Comparison of ENCODE assay signal across 22 cellular contexts in the genomic region with DNA sequence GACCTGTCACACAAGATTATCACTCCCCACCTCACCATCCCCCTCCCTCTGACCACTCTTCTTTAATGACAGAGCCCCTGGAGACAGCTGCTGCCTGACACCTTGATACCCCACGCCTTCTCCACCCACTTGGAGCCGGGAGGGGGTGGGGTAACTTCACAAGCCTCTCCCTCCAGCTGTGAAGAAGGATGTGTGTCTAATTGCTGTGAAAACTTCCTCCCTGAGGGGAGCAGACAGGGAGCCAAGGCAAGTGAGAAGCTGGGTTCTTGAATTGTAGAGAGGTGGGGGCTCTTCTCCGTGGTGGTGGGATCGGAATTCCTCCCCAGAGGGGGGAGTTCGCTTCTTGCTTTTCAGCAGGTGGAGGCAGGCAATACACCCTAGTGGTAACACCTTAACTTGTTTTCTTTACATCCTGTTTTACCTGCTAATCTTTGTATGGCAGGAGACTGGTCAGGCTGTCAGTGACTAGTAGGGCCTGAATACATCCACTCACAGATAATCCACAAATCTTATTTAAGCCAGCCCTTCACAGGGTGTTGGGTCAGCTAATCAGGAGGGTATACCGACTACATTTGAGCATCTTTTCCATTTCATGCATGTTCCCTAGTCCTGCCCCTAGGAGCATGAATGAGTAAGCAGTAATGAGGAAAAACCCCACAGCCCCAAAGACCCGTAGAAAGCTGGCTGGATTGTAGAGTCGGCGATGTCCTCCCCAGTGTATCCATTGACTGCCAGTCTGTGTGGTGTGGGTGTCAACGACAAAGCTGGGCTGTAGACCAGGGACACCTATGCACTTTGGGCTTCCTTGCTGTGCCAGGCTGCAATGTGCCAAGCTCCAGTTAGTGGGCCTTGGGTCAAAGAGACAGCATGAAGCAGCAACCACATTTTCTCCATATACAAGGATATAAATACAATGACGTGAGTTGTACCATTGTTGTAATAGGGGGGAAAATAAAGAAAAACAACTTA. TPM values are rescaled to one million over a fixed set of nuclear protein-coding genes. Genes with fewer than 3 reads are reported as not detected.
DNase-seq lines count a peak whose midpoint lies in the region; ATAC-seq and TF ChIP-seq lines count a peak whose summit lies in the region.
"Had no signal": no experiment of that assay in that cellular context is flagged by ENCODE, and none has a peak within 500 bp of the region (broad histone marks: within the 10 kb centered on the region; RNA-seq: fewer than 3 reads in every experiment).

No MANE protein-coding gene starts in this region.

- POLR2A ChIA-PET in WTC11 (lab: Charles Lee) = no interaction called here

- H3K4me3 Mint-ChIP-seq in WTC11 (peak overlapping the region; percentile 3; the same call in 1 of the 2 replicates), chondrocyte (ENCODE audit: unreplicated experiment) (no peak overlapping the region)
- H3K4me3 Mint-ChIP-seq in activated naive CD4-positive, alpha-beta T cell treated with anti-CD3 and anti-CD28 coated beads for 36 hours = no peak overlapping the region
- H3K4me3 Mint-ChIP-seq: activated B cell treated with CpG ODN at 0.5 μM for 24 hours had no signal

- H3K27ac Mint-ChIP-seq in WTC11 (peak overlapping the region; percentile 32; the same call in 1 of the 2 replicates), chondrocyte (ENCODE audit: unreplicated experiment) (no peak overlapping the region)
- H3K27ac Mint-ChIP-seq in activated naive CD4-positive, alpha-beta T cell treated with anti-CD3 and anti-CD28 coated beads for 36 hours = no peak overlapping the region
- H3K27ac Mint-ChIP-seq: activated B cell treated with CpG ODN at 0.5 μM for 24 hours had no signal

- H3K4me1 Mint-ChIP-seq in WTC11 (peaks cover 49% of the 10 kb centered on the region), chondrocyte (ENCODE audit: low read depth) (peaks cover 4% of the 10 kb centered on the region)
- H3K4me1 Mint-ChIP-seq in activated naive CD4-positive, alpha-beta T cell treated with anti-CD3 and anti-CD28 coated beads for 36 hours (ENCODE audit: low read depth) = no peaks in the 10 kb centered on the region
- H3K4me1 Mint-ChIP-seq: activated B cell treated with CpG ODN at 0.5 μM for 24 hours had no signal

- TF ChIP-seq CTCF in WTC11 (IDR thresholded peaks at IDR 0.05) (no peak), chondrocyte (IDR thresholded peaks at IDR 0.05) (no peak)

- no peak for DNase-seq in left cardiac atrium
- no peak for DNase-seq in Right ventricle myocardium superior
- peak; percentile 40 for DNase-seq in WTC11 (ENCODE audit: low spot score)
- DNase-seq in iPS-NIHi7 (ENCODE audit: extremely low spot score) = peak; percentile 69
- DNase-seq in chondrocyte (ENCODE audit: low spot score) = no peak
- no peak for DNase-seq in NCI-H2227 treated with DMSO at 0.1 percent for 48 hours (lab: John Stamatoyannopoulos, UW)
- DNase-seq in activated naive CD4-positive, alpha-beta T cell treated with anti-CD3 and anti-CD28 coated beads for 36 hours = no peak
- DNase-seq: activated B cell treated with CpG ODN at 0.5 μM for 24 hours; activated CD4-positive, alpha-beta T cell treated with anti-CD3 and anti-CD28 coated beads, Interleukin-2, amount 50 U/mL, for 48 hours; amniotic stem cell; BE2C; Caco-2; effector CD8-positive, alpha-beta T cell; esophagus squamous epithelium; GM23248; MV-4-11; NCI-H1930; stimulated activated CD4-positive, alpha-beta T cell treated with anti-CD3 and anti-CD28 coated beads, Interleukin-12 subunit alpha, Interleukin-12 subunit beta, amount 100 ng/mL, for 4 hours; stimulated activated CD8-positive, alpha-beta memory T cell treated with anti-CD3 and anti-CD28 coated beads, Interleukin-4, amount 100 ng/mL, for 48 hours; upper lobe of right lung had no signal

- intact Hi-C loops in left cardiac atrium (cut with DNase I) (no loop called here), Right ventricle myocardium superior (cut with DNase I) (no loop called here)
- intact Hi-C loops in activated naive CD4-positive, alpha-beta T cell treated with anti-CD3 and anti-CD28 coated beads for 36 hours (cut with micrococcal nuclease) = no loop called here

- H3K27me3 Mint-ChIP-seq in WTC11 (ENCODE audit: low read depth) (no peaks in the 10 kb centered on the region), chondrocyte (ENCODE audit: low read depth) (peaks cover 18% of the 10 kb centered on the region)
- peaks cover 3% of the 10 kb centered on the region for H3K27me3 Mint-ChIP-seq in activated naive CD4-positive, alpha-beta T cell treated with anti-CD3 and anti-CD28 coated beads for 36 hours (ENCODE audit: low read depth)

- H3K36me3 Mint-ChIP-seq in WTC11 (no peaks in the 10 kb centered on the region), chondrocyte (ENCODE audit: low read depth) (no peaks in the 10 kb centered on the region)
- H3K36me3 Mint-ChIP-seq in activated naive CD4-positive, alpha-beta T cell treated with anti-CD3 and anti-CD28 coated beads for 36 hours (ENCODE audit: low read depth) = no peaks in the 10 kb centered on the region

- H3K9me3 Mint-ChIP-seq in WTC11 = no peaks in the 10 kb centered on the region
- no peaks in the 10 kb centered on the region for H3K9me3 Mint-ChIP-seq in chondrocyte (ENCODE audit: low read depth)
- H3K9me3 Mint-ChIP-seq in activated naive CD4-positive, alpha-beta T cell treated with anti-CD3 and anti-CD28 coated beads for 36 hours = no peaks in the 10 kb centered on the region
- H3K9me3 Mint-ChIP-seq: activated B cell treated with CpG ODN at 0.5 μM for 24 hours had no signal

- ATAC-seq in left cardiac atrium = peak; percentile 27 to 74
- ATAC-seq in Right ventricle myocardium superior (ENCODE audit: poor library complexity) = no peak
- ATAC-seq in WTC11 = peak; percentile 14
- ATAC-seq in GM18909 (IDR thresholded peaks at IDR 0.05; ENCODE audit: poor library complexity, unreplicated experiment) = no peak
- ATAC-seq: SK-N-SH treated with all-trans-retinoic acid at 6 μM for 48 hours, upper lobe of right lung had no signal

- CTCF ChIA-PET in WTC11 (lab: Charles Lee) = interaction anchor here (1.2 to 5.3 kb wide), 6 partner anchors 10 to 134 kb away, joined by 3 to 45 read pairs (median 4); no protein-coding TSS in a partner anchor
- CTCF ChIA-PET in activated naive CD4-positive, alpha-beta T cell treated with anti-CD3 and anti-CD28 coated beads for 36 hours (lab: Charles Lee) = no interaction called here

TF ChIP-seq in WTC11, 78 proteins besides CTCF, POLR2A, EP300 and RAD21:
- peak; percentile 60 for TF ChIP-seq ZNF423 (CRISPR knock-in tag; IDR thresholded peaks at IDR 0.05)
- TF ChIP-seq ESRRA (CRISPR knock-in tag; IDR thresholded peaks at IDR 0.05; ENCODE audit: borderline replicate concordance) = no peak
- TF ChIP-seq CREM (CRISPR knock-in tag; IDR thresholded peaks at IDR 0.05) = no peak
- no peak for TF ChIP-seq EMX1 (CRISPR knock-in tag; IDR thresholded peaks at IDR 0.05)
- no peak for TF ChIP-seq OVOL2 (CRISPR knock-in tag; IDR thresholded peaks at IDR 0.05; ENCODE audit: borderline replicate concordance)
- TF ChIP-seq, protein P1, sequence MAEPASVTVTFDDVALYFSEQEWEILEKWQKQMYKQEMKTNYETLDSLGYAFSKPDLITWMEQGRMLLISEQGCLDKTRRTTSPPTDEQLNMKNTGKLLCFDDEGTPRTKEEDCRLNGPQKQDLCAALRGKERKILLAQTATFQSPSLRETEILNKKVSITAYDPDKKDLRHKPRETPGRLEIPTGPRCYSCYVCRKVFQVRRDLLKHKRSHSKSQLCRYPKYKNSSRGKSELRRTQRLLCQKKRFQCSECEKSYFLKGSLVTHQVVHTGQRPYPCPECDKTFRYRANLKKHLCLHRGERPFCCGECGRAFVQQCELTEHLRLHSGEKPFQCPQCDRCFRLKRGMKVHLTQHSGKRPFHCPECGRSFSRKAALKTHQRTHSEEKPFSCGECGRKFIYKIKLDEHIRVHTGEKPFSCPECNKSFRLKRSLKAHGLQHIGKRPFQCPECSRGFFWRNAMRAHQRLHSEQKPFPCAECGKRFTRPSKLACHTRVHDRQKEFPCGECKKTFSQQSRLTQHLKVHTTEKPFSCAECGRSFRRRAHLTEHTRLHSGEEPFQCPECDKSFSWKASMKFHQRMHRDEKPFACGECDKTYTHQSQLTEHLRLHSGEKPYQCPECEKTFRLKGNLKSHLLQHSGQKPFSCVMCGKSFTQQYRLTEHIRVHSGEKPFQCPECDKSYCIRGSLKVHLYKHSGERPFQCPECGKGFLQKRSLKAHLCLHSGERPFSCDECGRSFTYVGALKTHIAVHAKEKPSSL (CRISPR knock-in tag; conservative IDR thresholded peaks at IDR 0.05) = no peak

RNA-seq across cellular contexts. Expression of a gene that starts 57.3 kb away (rescaled TPM):
- total RNA-seq in left cardiac atrium (10 to 100 TPM; 40.6 to 57.7 TPM), Right ventricle myocardium superior (11.1 TPM), WTC11 (2021) (20.1 to 22.3 TPM (median 21.0 TPM) in 3 replicates), chondrocyte (0.20 to 0.28 TPM in 2 of 3 replicates, not detected in the other)
- total RNA-seq in activated naive CD4-positive, alpha-beta T cell treated with anti-CD3 and anti-CD28 coated beads for 36 hours = under 1 TPM; 0.10 to 0.20 TPM

Comparison
In these comparisons a context has a peak if more than half of its experiments do, and no peak if none do; other contexts are left out.
1. ATAC-seq: peak in left cardiac atrium (2 of 2) and WTC11 (single experiment); none in Right ventricle myocardium superior (single experiment) and GM18909 (single experiment).
2. DNase-seq: peak in WTC11 (single experiment) and iPS-NIHi7 (single experiment); none in left cardiac atrium (single experiment), Right ventricle myocardium superior (single experiment), chondrocyte (single experiment), NCI-H2227 treated with DMSO at 0.1 percent for 48 hours (single experiment) and activated naive CD4-positive, alpha-beta T cell treated with anti-CD3 and anti-CD28 coated beads for 36 hours (single experiment).